ENCODE assay signal across 29 cellular contexts in the genomic region with DNA sequence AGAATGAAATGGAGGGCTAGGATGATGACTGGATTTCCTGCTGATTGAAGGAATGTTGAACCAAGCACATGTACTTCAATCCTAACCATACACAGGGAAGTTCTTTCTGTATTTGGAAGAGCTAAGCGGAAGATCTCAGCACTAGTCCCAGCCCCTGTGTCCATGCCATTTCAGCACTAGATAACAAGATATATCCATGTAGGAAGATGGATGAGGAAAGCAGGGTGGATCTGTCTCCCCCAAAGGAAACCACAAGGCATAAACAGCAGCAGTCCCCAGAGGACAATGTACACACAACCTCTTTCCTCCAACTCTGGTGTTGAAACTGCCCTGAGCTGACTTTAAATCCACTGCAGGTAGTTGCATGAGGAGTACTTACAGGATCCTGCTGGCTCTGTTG.
"Had no signal": no experiment of that assay in that cellular context is flagged by ENCODE, and none has a peak within 500 bp of the region (broad histone marks: within the 10 kb centered on the region; RNA-seq: fewer than 3 reads in every experiment).

No MANE protein-coding gene starts in this region.

- H3K27ac ChIP-seq: hepatocyte, left ventricle myocardium inferior, pancreas, prostate gland, skin epidermis, stomach, suprapubic skin, thoracic aorta, tibial artery, upper lobe of right lung had no signal

- H3K4me3 Mint-ChIP-seq: naive thymus-derived CD4-positive, alpha-beta T cell; natural killer cell treated with Interleukin-12 subunit alpha and Interleukin-12 subunit beta and Interleukin-15 and Interleukin-18, amount 100 ng/mL, for 72 hours; neural crest cell; stimulated activated naive B cell treated with anti-CD40 and anti-IgM and Interleukin-4, amounts not matched to agents 10 μg/mL and 1 μg/mL and 100 μg/mL, for 72 hours had no signal

- H3K9me3 Mint-ChIP-seq: natural killer cell treated with Interleukin-12 subunit alpha and Interleukin-12 subunit beta and Interleukin-15 and Interleukin-18, amount 100 ng/mL, for 72 hours; neural crest cell had no signal

- H3K27me3 ChIP-seq: hepatocyte, stomach, suprapubic skin, tibial artery, upper lobe of right lung had no signal

- H3K36me3 Mint-ChIP-seq: naive thymus-derived CD4-positive, alpha-beta T cell; natural killer cell treated with Interleukin-12 subunit alpha and Interleukin-12 subunit beta and Interleukin-15 and Interleukin-18, amount 100 ng/mL, for 72 hours had no signal

- H3K4me2 ChIP-seq: hepatocyte had no signal

- H3K36me3 ChIP-seq: left ventricle myocardium inferior, pancreas, prostate gland, stomach, suprapubic skin, thoracic aorta, tibial artery, upper lobe of right lung had no signal

- H3K4me1 ChIP-seq: left ventricle myocardium inferior, pancreas, prostate gland, suprapubic skin, tibial artery, upper lobe of right lung had no signal

- H3K4me3 ChIP-seq: hepatocyte, left ventricle myocardium inferior, lung, mucosa of descending colon, pancreas, prostate gland, skin epidermis, stomach, suprapubic skin, thoracic aorta, tibial artery, upper lobe of right lung had no signal

- ATAC-seq: mucosa of descending colon; naive thymus-derived CD4-positive, alpha-beta T cell; natural killer cell treated with Interleukin-12 subunit alpha and Interleukin-12 subunit beta and Interleukin-15 and Interleukin-18, amount 100 ng/mL, for 72 hours; pancreas; right cardiac atrium; sciatic nerve; stimulated activated naive B cell treated with anti-CD40 and anti-IgM and Interleukin-4, amounts not matched to agents 10 μg/mL and 1 μg/mL and 100 μg/mL, for 72 hours; stimulated activated naive CD8-positive, alpha-beta T cell treated with anti-CD3 and anti-CD28 coated beads, Interleukin-15, Interleukin-2, amounts not matched to agents 100 U/mL and 50 U/mL, for 24 hours; upper lobe of right lung had no signal

- H3K9me3 ChIP-seq: left ventricle myocardium inferior, mucosa of descending colon, pancreas, prostate gland, stomach, suprapubic skin, thoracic aorta, tibial artery, upper lobe of right lung had no signal

- H3K4me1 Mint-ChIP-seq: naive thymus-derived CD4-positive, alpha-beta T cell; neural crest cell; stimulated activated naive B cell treated with anti-CD40 and anti-IgM and Interleukin-4, amounts not matched to agents 10 μg/mL and 1 μg/mL and 100 μg/mL, for 72 hours had no signal

- H3K27ac Mint-ChIP-seq: naive thymus-derived CD4-positive, alpha-beta T cell; natural killer cell treated with Interleukin-12 subunit alpha and Interleukin-12 subunit beta and Interleukin-15 and Interleukin-18, amount 100 ng/mL, for 72 hours; stimulated activated naive B cell treated with anti-CD40 and anti-IgM and Interleukin-4, amounts not matched to agents 10 μg/mL and 1 μg/mL and 100 μg/mL, for 72 hours had no signal

- DNase-seq: islet precursor cell; left ventricle myocardium inferior; midbrain; mucosa of descending colon; naive thymus-derived CD4-positive, alpha-beta T cell; nucleus accumbens; pancreas; posterior cingulate gyrus; retina; right cardiac atrium; stimulated activated CD4-positive, alpha-beta T cell treated with anti-CD3 and anti-CD28 coated beads, Interleukin-12 subunit alpha, Interleukin-12 subunit beta, amount 100 ng/mL, for 4 hours; stimulated activated CD4-positive, alpha-beta T cell treated with anti-CD3 and anti-CD28 coated beads, Interleukin-15, amount 100 ng/mL, for 24 hours; stimulated activated CD4-positive, alpha-beta T cell treated with anti-CD3 and anti-CD28 coated beads, Interleukin-2, amount 100 ng/mL, for 24 hours; stimulated activated CD4-positive, alpha-beta T cell treated with anti-CD3 and anti-CD28 coated beads, Interleukin-4, amount 100 ng/mL, for 1 hour; stimulated activated naive B cell treated with anti-CD40 and anti-IgM and Interleukin-4, amounts not matched to agents 10 μg/mL and 1 μg/mL and 100 μg/mL, for 72 hours; stimulated activated naive CD8-positive, alpha-beta T cell treated with anti-CD3 and anti-CD28 coated beads, Interleukin-15, Interleukin-2, amounts not matched to agents 100 U/mL and 50 U/mL, for 24 hours; stomach; tibial artery; trophoblast cell; upper lobe of right lung had no signal

- H2AFZ ChIP-seq: hepatocyte had no signal

- H3K79me2 ChIP-seq: hepatocyte had no signal
